In genomic region chr1:199875337-199875736, GRCh38 we compare ENCODE assay signal across 8 cellular contexts.
"Had no signal": no experiment of that assay in that cellular context is flagged by ENCODE, and none has a peak within 500 bp of the region (broad histone marks: within the 10 kb centered on the region; RNA-seq: fewer than 3 reads in every experiment).

No MANE protein-coding gene starts in this region.

- H3K9me3 Mint-ChIP-seq: HFFc6 had no signal

- H3K4me3 ChIP-seq: HAP-1 had no signal

- H3K27ac Mint-ChIP-seq: HFFc6 had no signal

- ATAC-seq: HCT116, HepG2 had no signal

- H3K4me3 Mint-ChIP-seq: HFFc6, IgD-negative memory B cell had no signal

- H3K4me1 ChIP-seq: HAP-1 had no signal

- H3K27ac ChIP-seq: HL-60 had no signal

- H3K9me3 ChIP-seq: HAP-1 had no signal

- H3K36me3 Mint-ChIP-seq: IgD-negative memory B cell had no signal

- H3K36me3 ChIP-seq: HAP-1 had no signal

- DNase-seq: GOT3, H7, HFFc6 had no signal
